ENCODE assay signal across 32 cellular contexts in genomic region chr1:113291777-113292659, GRCh38.
"Had no signal": no experiment of that assay in that cellular context is flagged by ENCODE, and none has a peak within 500 bp of the region (broad histone marks: within the 10 kb centered on the region; RNA-seq: fewer than 3 reads in every experiment).

No MANE protein-coding gene starts in this region.

- ATAC-seq: activated CD4-positive, CD25-positive, alpha-beta regulatory T cell treated with anti-CD3 and anti-CD28 coated beads, Interleukin-2, amount 50 U/mL, for 24 hours; esophagus mucosa; foreskin keratinocyte; left lung; naive thymus-derived CD4-positive, alpha-beta T cell; right cardiac atrium; stimulated activated effector memory CD8-positive, alpha-beta T cell treated with anti-CD3 and anti-CD28 coated beads, Interleukin-12 subunit alpha, Interleukin-12 subunit beta, amount 100 ng/mL, for 72 hours had no signal

- H3K4me1 Mint-ChIP-seq: activated naive CD8-positive, alpha-beta T cell treated with anti-CD3 and anti-CD28 coated beads for 36 hours; brain; neural crest cell; stimulated activated effector memory CD8-positive, alpha-beta T cell treated with anti-CD3 and anti-CD28 coated beads, Interleukin-12 subunit alpha, Interleukin-12 subunit beta, amount 100 ng/mL, for 72 hours had no signal

- H3K9me3 Mint-ChIP-seq: activated naive CD4-positive, alpha-beta T cell treated with anti-CD3 and anti-CD28 coated beads for 36 hours; activated naive CD8-positive, alpha-beta T cell treated with anti-CD3 and anti-CD28 coated beads for 36 hours; activated T-helper 1 cell treated with anti-CD3 and anti-CD28 coated beads, Interleukin-12 subunit alpha, Interleukin-12 subunit beta, Interleukin-2, Interleukin-4 antibody, amounts not matched to agents 30 ng/mL and 10 ng/mL and 1 ng/mL, durations not matched to agents 14 hours and 24 hours and 36 hours; dendritic cell treated with granulocyte-macrophage colony-stimulating factor and Interleukin-4, amounts not matched to agents 40 ng/mL and 50 ng/mL, for 4 days; endodermal cell; neural crest cell; stimulated activated effector memory CD8-positive, alpha-beta T cell treated with anti-CD3 and anti-CD28 coated beads, Interleukin-12 subunit alpha, Interleukin-12 subunit beta, amount 100 ng/mL, for 72 hours; stimulated activated naive CD8-positive, alpha-beta T cell treated with anti-CD3 and anti-CD28 coated beads, Interleukin-15, Interleukin-2, amounts not matched to agents 100 ng/mL and 50 ng/mL, for 24 hours; T-helper 1 cell treated with Interleukin-12 subunit alpha and Interleukin-12 subunit beta and Interleukin-4 antibody, amounts not matched to agents 30 μg/mL and 1 μg/mL, for 36 hours had no signal

- H3K27me3 ChIP-seq: adrenal gland, heart left ventricle, left lung, upper lobe of left lung had no signal

- H3K4me3 Mint-ChIP-seq: activated naive CD4-positive, alpha-beta T cell treated with anti-CD3 and anti-CD28 coated beads for 36 hours; activated naive CD8-positive, alpha-beta T cell treated with anti-CD3 and anti-CD28 coated beads for 36 hours; activated T-helper 1 cell treated with anti-CD3 and anti-CD28 coated beads, Interleukin-12 subunit alpha, Interleukin-12 subunit beta, Interleukin-2, Interleukin-4 antibody, amounts not matched to agents 30 ng/mL and 10 ng/mL and 1 ng/mL, durations not matched to agents 14 hours and 24 hours and 36 hours; brain; dendritic cell treated with granulocyte-macrophage colony-stimulating factor and Interleukin-4, amounts not matched to agents 40 ng/mL and 50 ng/mL, for 4 days; endodermal cell; naive thymus-derived CD4-positive, alpha-beta T cell; neural crest cell; stimulated activated effector memory CD8-positive, alpha-beta T cell treated with anti-CD3 and anti-CD28 coated beads, Interleukin-12 subunit alpha, Interleukin-12 subunit beta, amount 100 ng/mL, for 72 hours; stimulated activated naive CD8-positive, alpha-beta T cell treated with anti-CD3 and anti-CD28 coated beads, Interleukin-15, Interleukin-2, amounts not matched to agents 100 ng/mL and 50 ng/mL, for 24 hours; T-helper 1 cell treated with Interleukin-12 subunit alpha and Interleukin-12 subunit beta and Interleukin-4 antibody, amounts not matched to agents 30 μg/mL and 1 μg/mL, for 36 hours had no signal

- H3K27ac ChIP-seq: adrenal gland, foreskin keratinocyte, heart left ventricle, left lung, upper lobe of left lung, WERI-Rb-1 had no signal

- DNase-seq: activated CD4-positive, alpha-beta T cell treated with anti-CD3 and anti-CD28 coated beads for 48 hours; activated CD4-positive, alpha-beta T cell treated with anti-CD3 and anti-CD28 coated beads, Interleukin-2, amount 50 U/mL, for 48 hours; activated CD8-positive, alpha-beta memory T cell treated with anti-CD3 and anti-CD28 coated beads, Interleukin-2, amount 50 U/mL, for 4 hours; activated effector memory CD4-positive, alpha-beta T cell treated with anti-CD3 and anti-CD28 coated beads, Interleukin-2, amount 50 U/mL, for 16 hours; activated naive CD4-positive, alpha-beta T cell treated with anti-CD3 and anti-CD28 coated beads for 36 hours; activated naive CD8-positive, alpha-beta T cell treated with anti-CD3 and anti-CD28 coated beads for 36 hours; activated T-cell treated with anti-CD3 and anti-CD28 coated beads, Interleukin-2, amount 50 U/mL, for 1 hour; adrenal gland; aorta; endodermal cell; heart left ventricle; left lung; mesendoderm; naive thymus-derived CD4-positive, alpha-beta T cell; occipital lobe; right cardiac atrium; stimulated activated CD4-positive, alpha-beta T cell treated with anti-CD3 and anti-CD28 coated beads, Interleukin-4, amount 100 ng/mL, for 24 hours; SW 1271; T-helper 9 cell; upper lobe of left lung; WERI-Rb-1 had no signal

- H3K4me3 ChIP-seq: adrenal gland, heart left ventricle, left lung, lung, upper lobe of left lung had no signal

- H3K36me3 Mint-ChIP-seq: activated naive CD8-positive, alpha-beta T cell treated with anti-CD3 and anti-CD28 coated beads for 36 hours; brain; naive thymus-derived CD4-positive, alpha-beta T cell; stimulated activated effector memory CD8-positive, alpha-beta T cell treated with anti-CD3 and anti-CD28 coated beads, Interleukin-12 subunit alpha, Interleukin-12 subunit beta, amount 100 ng/mL, for 72 hours had no signal

- H3K4me1 ChIP-seq: adrenal gland, foreskin keratinocyte, heart left ventricle, left lung, upper lobe of left lung had no signal

- H3K27ac Mint-ChIP-seq: activated naive CD4-positive, alpha-beta T cell treated with anti-CD3 and anti-CD28 coated beads for 36 hours; activated naive CD8-positive, alpha-beta T cell treated with anti-CD3 and anti-CD28 coated beads for 36 hours; activated T-helper 1 cell treated with anti-CD3 and anti-CD28 coated beads, Interleukin-12 subunit alpha, Interleukin-12 subunit beta, Interleukin-2, Interleukin-4 antibody, amounts not matched to agents 30 ng/mL and 10 ng/mL and 1 ng/mL, durations not matched to agents 14 hours and 24 hours and 36 hours; brain; dendritic cell treated with granulocyte-macrophage colony-stimulating factor and Interleukin-4, amounts not matched to agents 40 ng/mL and 50 ng/mL, for 4 days; endodermal cell; naive thymus-derived CD4-positive, alpha-beta T cell; stimulated activated effector memory CD8-positive, alpha-beta T cell treated with anti-CD3 and anti-CD28 coated beads, Interleukin-12 subunit alpha, Interleukin-12 subunit beta, amount 100 ng/mL, for 72 hours; stimulated activated naive CD8-positive, alpha-beta T cell treated with anti-CD3 and anti-CD28 coated beads, Interleukin-15, Interleukin-2, amounts not matched to agents 100 ng/mL and 50 ng/mL, for 24 hours; T-helper 1 cell treated with Interleukin-12 subunit alpha and Interleukin-12 subunit beta and Interleukin-4 antibody, amounts not matched to agents 30 μg/mL and 1 μg/mL, for 36 hours had no signal

- H3K9me3 ChIP-seq: adrenal gland, heart left ventricle, left lung, upper lobe of left lung had no signal

- H3K36me3 ChIP-seq: adrenal gland, heart left ventricle, left lung, upper lobe of left lung, WERI-Rb-1 had no signal
